Comparison of ENCODE assay signal across 8 cellular contexts in genomic region chr15:85793641-85794597, GRCh38. TPM values are rescaled to one million over a fixed set of nuclear protein-coding genes. Genes with fewer than 3 reads are reported as not detected.
DNase-seq lines count a peak whose midpoint lies in the region; ATAC-seq and TF ChIP-seq lines count a peak whose summit lies in the region.

No MANE protein-coding gene starts in this region.

- TF ChIP-seq POLR2A in testis (IDR thresholded peaks at IDR 0.05), result no peak

- peak overlapping the region; percentile 88 for H3K27ac ChIP-seq in endodermal cell (ENCODE audit: low read depth, low read length)
- peak overlapping the region; percentile 69 to 94 for H3K27ac ChIP-seq in testis

- ATAC-seq in GM21723 (IDR thresholded peaks at IDR 0.05; ENCODE audit: unreplicated experiment), result peak; percentile 57

- peak overlapping the region; percentile 93 for H3K4me3 ChIP-seq in endodermal cell (ENCODE audit: low read length)
- peak overlapping the region; percentile 45 for H3K4me3 ChIP-seq in mucosa of stomach (ENCODE audit: low read length)
- H3K4me3 ChIP-seq in testis, result peak overlapping the region; percentile 74 to 92

- H3K9me3 ChIP-seq in endodermal cell (ENCODE audit: control insufficient read depth, low read length) (no peaks in the 10 kb centered on the region), mucosa of stomach (ENCODE audit: control insufficient read depth, low read length) (no peaks in the 10 kb centered on the region), testis (no peaks in the 10 kb centered on the region)

- peaks cover 3% of the 10 kb centered on the region for H3K36me3 Mint-ChIP-seq in endodermal cell (ENCODE audit: low read depth)

- in situ Hi-C loops in KBM-7 (cut with MboI; ENCODE audit: low pct_unique_long_range_greater_than_20kb, low sequenced_read_pairs), result no loop called here

- H3K36me3 ChIP-seq in endodermal cell (ENCODE audit: control insufficient read depth, insufficient read depth, low read length), result no peaks in the 10 kb centered on the region
- no peaks in the 10 kb centered on the region for H3K36me3 ChIP-seq in mucosa of stomach (ENCODE audit: control insufficient read depth, insufficient read depth, low read length)
- H3K36me3 ChIP-seq in testis (ENCODE audit: low read depth, missing control alignments), result no peaks in the 10 kb centered on the region

- TF ChIP-seq CTCF in endodermal cell (conservative IDR thresholded peaks at IDR 0.05) (no peak), testis (IDR thresholded peaks at IDR 0.05) (no peak)

- peaks cover 9% of the 10 kb centered on the region for H3K4me1 ChIP-seq in endodermal cell (ENCODE audit: control insufficient read depth, insufficient read depth, low read length)
- peaks cover 31% of the 10 kb centered on the region for H3K4me1 ChIP-seq in mucosa of stomach (ENCODE audit: control insufficient read depth, insufficient read depth, low read length)
- peaks cover 10% of the 10 kb centered on the region for H3K4me1 ChIP-seq in testis

- H3K9ac ChIP-seq in endodermal cell (ENCODE audit: extremely low read depth, low read length, poor library complexity, severe bottlenecking) (peak overlapping the region; percentile 75), mucosa of stomach (ENCODE audit: low read length) (peak overlapping the region; percentile 71)

- H3K9me3 Mint-ChIP-seq in endodermal cell, result no peaks in the 10 kb centered on the region

- 1 to 4% methylated on average over 15 to 56 of the region's 56 CpGs for WGBS in endodermal cell (ENCODE audit: insufficient coverage in 1 of 2, insufficient read length in 1 of 2), 2 experiments
- 1 to 2% methylated on average over 29 to 52 of the region's 56 CpGs for WGBS in testis, 2 donors

- H3K27ac Mint-ChIP-seq in endodermal cell, result peak overlapping the region; percentile 71

- peaks cover 11% of the 10 kb centered on the region for H3K27me3 Mint-ChIP-seq in endodermal cell (ENCODE audit: insufficient read depth)

- H3K27me3 ChIP-seq in endodermal cell (ENCODE audit: control insufficient read depth, insufficient read depth, low read length, poor library complexity, severe bottlenecking) (no peaks in the 10 kb centered on the region), mucosa of stomach (ENCODE audit: control insufficient read depth, insufficient read depth, low read length) (no peaks in the 10 kb centered on the region), testis (no peaks in the 10 kb centered on the region)

- DNase-seq in EH (ENCODE audit: low read depth), result peak; percentile 36
- peak; percentile 61 for DNase-seq in KBM-7
- DNase-seq in activated CD4-positive, alpha-beta T cell treated with anti-CD3 and anti-CD28 coated beads, Interleukin-2, amount 50 U/mL, for 1 hour, result peak; percentile 27
- peak; percentile 73 for DNase-seq in endodermal cell
- peak; percentile 48 for DNase-seq in testis
- DNase-seq in NCI-H1694 treated with DMSO at 0.1 percent for 48 hours (lab: John Stamatoyannopoulos, UW), result no peak

- intact Hi-C loops in testis (cut with DNase I; ENCODE audit: low total_unique reads), result no loop called here

- peaks cover 29% of the 10 kb centered on the region for H3K4me1 Mint-ChIP-seq in endodermal cell

- H3K4me3 Mint-ChIP-seq in endodermal cell, result peak overlapping the region; percentile 80

RNA-seq across cellular contexts. Expression of gene KLHL25, which starts 0.8 kb away (rescaled TPM):
- 10 to 100 TPM; 13.3 TPM for total RNA-seq in endodermal cell
- polyA plus RNA-seq in endodermal cell (2013, experiment 1 of 2), result 20.3 TPM
- polyA plus RNA-seq in endodermal cell (2013, experiment 2 of 2), result 19.7 TPM
- 10 to 100 TPM; 42.6 to 50.1 TPM for total RNA-seq in testis
- polyA plus RNA-seq in testis (ENCODE audit: insufficient read depth, low read depth, low replicate concordance), result 19.6 TPM
